Comparison of ENCODE assay signal across 24 cellular contexts in genomic region chr16:2186505-2186904, GRCh38. TPM values are rescaled to one million over a fixed set of nuclear protein-coding genes. Genes with fewer than 3 reads are reported as not detected.
DNase-seq lines count a peak whose midpoint lies in the region; ATAC-seq, FAIRE-seq and TF ChIP-seq lines count a peak whose summit lies in the region.
"Had no signal": no experiment of that assay in that cellular context is flagged by ENCODE, and none has a peak within 500 bp of the region (broad histone marks: within the 10 kb centered on the region; RNA-seq: fewer than 3 reads in every experiment).

No MANE protein-coding gene starts in this region.

- H3K4me3 ChIP-seq in neural progenitor cell = no peak overlapping the region
- H3K4me3 ChIP-seq in pancreas = no peak overlapping the region
- H3K4me3 ChIP-seq: BLaER1, GM12878 had no signal

- ATAC-seq in activated CD8-positive, alpha-beta T cell treated with anti-CD3 and anti-CD28 coated beads, Interleukin-2, amount 10 ng/mL, durations not matched to agents 7 days and 5 days = no peak
- ATAC-seq in activated CD8-positive, alpha-beta T cell treated with anti-CD3 and anti-CD28 coated beads for 36 hours = no peak
- ATAC-seq in stimulated activated memory B cell treated with anti-CD40 and anti-IgM and Interleukin-4, amounts not matched to agents 10 μg/mL and 1 μg/mL and 100 μg/mL, for 72 hours = peak; percentile 13
- ATAC-seq in pancreas = no peak
- ATAC-seq in stimulated activated effector memory CD8-positive, alpha-beta T cell treated with anti-CD3 and anti-CD28 coated beads, Interleukin-12 subunit alpha, Interleukin-12 subunit beta, amount 100 ng/mL, for 72 hours = no peak
- ATAC-seq: CD8-positive, alpha-beta T cell; GM12878 had no signal

- H3K4me1 ChIP-seq in neural progenitor cell (no peaks in the 10 kb centered on the region), pancreas (no peaks in the 10 kb centered on the region)
- H3K4me1 ChIP-seq: Caco-2 had no signal

- no peak for FAIRE-seq in pancreas (lab: Jason Lieb, UNC)
- FAIRE-seq: A204.1, D721Med, GM12878, GM19239 had no signal

- no peak overlapping the region for H3K4me2 ChIP-seq in neural progenitor cell
- H3K4me2 ChIP-seq: BLaER1 had no signal

- no peak for DNase-seq in activated CD8-positive, alpha-beta T cell treated with anti-CD3 and anti-CD28 coated beads, Interleukin-2, amount 10 ng/mL, durations not matched to agents 7 days and 5 days
- DNase-seq in activated CD8-positive, alpha-beta T cell treated with anti-CD3 and anti-CD28 coated beads for 36 hours = no peak
- DNase-seq in neural progenitor cell (ENCODE audit: low spot score) (no peak), pancreas (no peak)
- DNase-seq in stimulated activated effector memory CD8-positive, alpha-beta T cell treated with anti-CD3 and anti-CD28 coated beads, Interleukin-12 subunit alpha, Interleukin-12 subunit beta, amount 100 ng/mL, for 72 hours (ENCODE audit: low spot score in 2 of 2) = no peak
- DNase-seq: Caco-2; CD4-positive, CD25-positive, alpha-beta regulatory T cell; CD8-positive, alpha-beta T cell; DMS 273 treated with DMSO at 0.1 percent for 48 hours; DMS79; EL; GDM1; GOT3; H7; HCEC 1CT had no signal

- no peaks in the 10 kb centered on the region for H3K9me3 Mint-ChIP-seq in activated CD8-positive, alpha-beta T cell treated with anti-CD3 and anti-CD28 coated beads, Interleukin-2, amount 10 ng/mL, durations not matched to agents 7 days and 5 days (ENCODE audit: insufficient read depth)
- H3K9me3 Mint-ChIP-seq in activated CD8-positive, alpha-beta T cell treated with anti-CD3 and anti-CD28 coated beads for 36 hours = no peaks in the 10 kb centered on the region
- H3K9me3 Mint-ChIP-seq in neural progenitor cell = no peaks in the 10 kb centered on the region
- H3K9me3 Mint-ChIP-seq in stimulated activated memory B cell treated with anti-CD40 and anti-IgM and Interleukin-4, amounts not matched to agents 10 μg/mL and 1 μg/mL and 100 μg/mL, for 72 hours = no peaks in the 10 kb centered on the region
- no peaks in the 10 kb centered on the region for H3K9me3 Mint-ChIP-seq in stimulated activated effector memory CD8-positive, alpha-beta T cell treated with anti-CD3 and anti-CD28 coated beads, Interleukin-12 subunit alpha, Interleukin-12 subunit beta, amount 100 ng/mL, for 72 hours
- H3K9me3 Mint-ChIP-seq: CD4-positive, CD25-positive, alpha-beta regulatory T cell; CD8-positive, alpha-beta T cell had no signal

- 92 to 96% methylated on average over 20 of the region's 20 CpGs for WGBS in pancreas, 2 donors

- intact Hi-C loops in activated CD8-positive, alpha-beta T cell treated with anti-CD3 and anti-CD28 coated beads for 36 hours (cut with micrococcal nuclease) = no loop called here
- intact Hi-C loops in pancreas (cut with DNase I) = no loop called here

- no peaks in the 10 kb centered on the region for H3K36me3 Mint-ChIP-seq in activated CD8-positive, alpha-beta T cell treated with anti-CD3 and anti-CD28 coated beads, Interleukin-2, amount 10 ng/mL, durations not matched to agents 7 days and 5 days (ENCODE audit: low read depth)
- no peaks in the 10 kb centered on the region for H3K36me3 Mint-ChIP-seq in activated CD8-positive, alpha-beta T cell treated with anti-CD3 and anti-CD28 coated beads for 36 hours (ENCODE audit: low read depth)
- peaks cover 2% of the 10 kb centered on the region for H3K36me3 Mint-ChIP-seq in neural progenitor cell
- no peaks in the 10 kb centered on the region for H3K36me3 Mint-ChIP-seq in stimulated activated memory B cell treated with anti-CD40 and anti-IgM and Interleukin-4, amounts not matched to agents 10 μg/mL and 1 μg/mL and 100 μg/mL, for 72 hours
- H3K36me3 Mint-ChIP-seq in stimulated activated effector memory CD8-positive, alpha-beta T cell treated with anti-CD3 and anti-CD28 coated beads, Interleukin-12 subunit alpha, Interleukin-12 subunit beta, amount 100 ng/mL, for 72 hours = peaks cover 6% of the 10 kb centered on the region
- H3K36me3 Mint-ChIP-seq: CD4-positive, CD25-positive, alpha-beta regulatory T cell; CD8-positive, alpha-beta T cell had no signal

- H3K9ac ChIP-seq in neural progenitor cell = no peak overlapping the region
- H3K9ac ChIP-seq: BLaER1 had no signal

- no peaks in the 10 kb centered on the region for H3K27me3 ChIP-seq in neural progenitor cell
- H3K27me3 ChIP-seq in pancreas = no peaks in the 10 kb centered on the region
- H3K27me3 ChIP-seq: BLaER1 had no signal

- no peaks in the 10 kb centered on the region for H3K79me2 ChIP-seq in neural progenitor cell (ENCODE audit: low read depth)

- H3K9me3 ChIP-seq in neural progenitor cell (ENCODE audit: low read depth) (no peaks in the 10 kb centered on the region), pancreas (no peaks in the 10 kb centered on the region)
- H3K9me3 ChIP-seq: BLaER1, Caco-2 had no signal

- H2AFZ ChIP-seq in neural progenitor cell (replicated peaks) = no peak overlapping the region

- H3K36me3 ChIP-seq in neural progenitor cell (no peaks in the 10 kb centered on the region), pancreas (no peaks in the 10 kb centered on the region)

- POLR2A ChIA-PET in activated CD8-positive, alpha-beta T cell treated with anti-CD3 and anti-CD28 coated beads, Interleukin-2, amount 10 ng/mL, durations not matched to agents 7 days and 5 days (lab: Charles Lee) = no interaction called here
- POLR2A ChIA-PET in activated CD8-positive, alpha-beta T cell treated with anti-CD3 and anti-CD28 coated beads for 36 hours (lab: Charles Lee) = no interaction called here

- CTCF ChIA-PET in activated CD8-positive, alpha-beta T cell treated with anti-CD3 and anti-CD28 coated beads, Interleukin-2, amount 10 ng/mL, durations not matched to agents 7 days and 5 days (lab: Charles Lee) = no interaction called here
- CTCF ChIA-PET in activated CD8-positive, alpha-beta T cell treated with anti-CD3 and anti-CD28 coated beads for 36 hours (lab: Charles Lee) = interaction anchor here (1.5 kb wide), 1 partner anchor 8 kb away, joined by 4 read pairs; no protein-coding TSS in a partner anchor

- peak overlapping the region; percentile 64 for H3K27ac Mint-ChIP-seq in activated CD8-positive, alpha-beta T cell treated with anti-CD3 and anti-CD28 coated beads, Interleukin-2, amount 10 ng/mL, durations not matched to agents 7 days and 5 days
- no peak overlapping the region for H3K27ac Mint-ChIP-seq in activated CD8-positive, alpha-beta T cell treated with anti-CD3 and anti-CD28 coated beads for 36 hours
- peak overlapping the region; percentile 74 for H3K27ac Mint-ChIP-seq in neural progenitor cell
- H3K27ac Mint-ChIP-seq in stimulated activated memory B cell treated with anti-CD40 and anti-IgM and Interleukin-4, amounts not matched to agents 10 μg/mL and 1 μg/mL and 100 μg/mL, for 72 hours = no peak overlapping the region
- H3K27ac Mint-ChIP-seq in stimulated activated effector memory CD8-positive, alpha-beta T cell treated with anti-CD3 and anti-CD28 coated beads, Interleukin-12 subunit alpha, Interleukin-12 subunit beta, amount 100 ng/mL, for 72 hours = no peak overlapping the region
- H3K27ac Mint-ChIP-seq: CD4-positive, CD25-positive, alpha-beta regulatory T cell; CD8-positive, alpha-beta T cell had no signal

- H3K27ac ChIP-seq in neural progenitor cell = no peak overlapping the region
- no peak overlapping the region for H3K27ac ChIP-seq in pancreas
- H3K27ac ChIP-seq: 22Rv1, BLaER1, C4-2B had no signal

- H3K27me3 Mint-ChIP-seq in activated CD8-positive, alpha-beta T cell treated with anti-CD3 and anti-CD28 coated beads, Interleukin-2, amount 10 ng/mL, durations not matched to agents 7 days and 5 days (ENCODE audit: low read depth) = no peaks in the 10 kb centered on the region
- no peaks in the 10 kb centered on the region for H3K27me3 Mint-ChIP-seq in activated CD8-positive, alpha-beta T cell treated with anti-CD3 and anti-CD28 coated beads for 36 hours
- peaks cover 9% of the 10 kb centered on the region for H3K27me3 Mint-ChIP-seq in neural progenitor cell (ENCODE audit: insufficient read depth, low read depth)
- peaks cover 14% of the 10 kb centered on the region for H3K27me3 Mint-ChIP-seq in stimulated activated memory B cell treated with anti-CD40 and anti-IgM and Interleukin-4, amounts not matched to agents 10 μg/mL and 1 μg/mL and 100 μg/mL, for 72 hours
- H3K27me3 Mint-ChIP-seq: B cell; CD4-positive, CD25-positive, alpha-beta regulatory T cell had no signal

- no peak overlapping the region for H3K4me3 Mint-ChIP-seq in activated CD8-positive, alpha-beta T cell treated with anti-CD3 and anti-CD28 coated beads, Interleukin-2, amount 10 ng/mL, durations not matched to agents 7 days and 5 days
- H3K4me3 Mint-ChIP-seq in activated CD8-positive, alpha-beta T cell treated with anti-CD3 and anti-CD28 coated beads for 36 hours = no peak overlapping the region
- H3K4me3 Mint-ChIP-seq in neural progenitor cell = no peak overlapping the region
- H3K4me3 Mint-ChIP-seq in stimulated activated memory B cell treated with anti-CD40 and anti-IgM and Interleukin-4, amounts not matched to agents 10 μg/mL and 1 μg/mL and 100 μg/mL, for 72 hours = no peak overlapping the region
- no peak overlapping the region for H3K4me3 Mint-ChIP-seq in stimulated activated effector memory CD8-positive, alpha-beta T cell treated with anti-CD3 and anti-CD28 coated beads, Interleukin-12 subunit alpha, Interleukin-12 subunit beta, amount 100 ng/mL, for 72 hours
- H3K4me3 Mint-ChIP-seq: B cell; CD4-positive, CD25-positive, alpha-beta regulatory T cell; CD8-positive, alpha-beta T cell had no signal

- no peak for TF ChIP-seq CTCF in activated CD8-positive, alpha-beta T cell treated with anti-CD3 and anti-CD28 coated beads for 36 hours (IDR thresholded peaks at IDR 0.05)
- TF ChIP-seq CTCF in neural progenitor cell (IDR thresholded peaks at IDR 0.05) = no peak
- TF ChIP-seq CTCF in pancreas (IDR thresholded peaks at IDR 0.05) = no peak

- no peaks in the 10 kb centered on the region for H3F3A ChIP-seq in neural progenitor cell (ENCODE audit: low read depth)

- H3K4me1 Mint-ChIP-seq in activated CD8-positive, alpha-beta T cell treated with anti-CD3 and anti-CD28 coated beads, Interleukin-2, amount 10 ng/mL, durations not matched to agents 7 days and 5 days (ENCODE audit: low read depth) = no peaks in the 10 kb centered on the region
- no peaks in the 10 kb centered on the region for H3K4me1 Mint-ChIP-seq in activated CD8-positive, alpha-beta T cell treated with anti-CD3 and anti-CD28 coated beads for 36 hours (ENCODE audit: low read depth)
- peaks cover 3% of the 10 kb centered on the region for H3K4me1 Mint-ChIP-seq in neural progenitor cell
- H3K4me1 Mint-ChIP-seq in stimulated activated memory B cell treated with anti-CD40 and anti-IgM and Interleukin-4, amounts not matched to agents 10 μg/mL and 1 μg/mL and 100 μg/mL, for 72 hours = peaks cover 18% of the 10 kb centered on the region
- peaks cover 6% of the 10 kb centered on the region for H3K4me1 Mint-ChIP-seq in stimulated activated effector memory CD8-positive, alpha-beta T cell treated with anti-CD3 and anti-CD28 coated beads, Interleukin-12 subunit alpha, Interleukin-12 subunit beta, amount 100 ng/mL, for 72 hours
- H3K4me1 Mint-ChIP-seq: CD4-positive, CD25-positive, alpha-beta regulatory T cell had no signal

- no peaks in the 10 kb centered on the region for H4K20me1 ChIP-seq in neural progenitor cell (ENCODE audit: low read depth)

RNA-seq across cellular contexts. Expression of gene CASKIN1, which starts 9.9 kb away (rescaled TPM):
- under 1 TPM; 0.05 to 0.63 TPM for total RNA-seq in activated CD8-positive, alpha-beta T cell treated with anti-CD3 and anti-CD28 coated beads, Interleukin-2, amount 10 ng/mL, durations not matched to agents 7 days and 5 days
- total RNA-seq in activated CD8-positive, alpha-beta T cell treated with anti-CD3 and anti-CD28 coated beads for 36 hours = 1 to 10 TPM; 4.4 to 7.2 TPM
- total RNA-seq in neural progenitor cell (ENCODE audit: low replicate concordance) (1.6 and 9.0 TPM in 2 replicates), pancreas (1 to 10 TPM in 2 of 6 donors, under 1 TPM in 4; 0.61 to 1.7 (median 0.81) TPM)
- polyA plus RNA-seq in pancreas = 1 to 10 TPM; 1.5 to 2.1 TPM
- total RNA-seq: B cell; CD4-positive, CD25-positive, alpha-beta regulatory T cell had no signal
- polyA plus RNA-seq: CD4-positive, CD25-positive, alpha-beta regulatory T cell had no signal

RNA-seq across cellular contexts. Expression of gene MLST8, which starts 18.7 kb away (rescaled TPM):
- 10 to 100 TPM; 34.5 to 37.8 TPM for total RNA-seq in activated CD8-positive, alpha-beta T cell treated with anti-CD3 and anti-CD28 coated beads, Interleukin-2, amount 10 ng/mL, durations not matched to agents 7 days and 5 days
- 10 to 100 TPM; 70.0 to 70.7 TPM for total RNA-seq in activated CD8-positive, alpha-beta T cell treated with anti-CD3 and anti-CD28 coated beads for 36 hours
- total RNA-seq in neural progenitor cell (ENCODE audit: low replicate concordance) (24.9 and 89.0 TPM in 2 replicates), pancreas (10 to 100 TPM; 16.6 to 27.0 (median 19.1) TPM)
- 10 to 100 TPM; 59.3 to 62.8 TPM for polyA plus RNA-seq in pancreas

RNA-seq across cellular contexts. Expression of gene BRICD5, which starts 24.2 kb away (rescaled TPM):
- 10 to 100 TPM; 14.8 to 15.0 TPM for total RNA-seq in activated CD8-positive, alpha-beta T cell treated with anti-CD3 and anti-CD28 coated beads, Interleukin-2, amount 10 ng/mL, durations not matched to agents 7 days and 5 days
- 1 to 10 TPM; 6.6 to 6.9 TPM for total RNA-seq in activated CD8-positive, alpha-beta T cell treated with anti-CD3 and anti-CD28 coated beads for 36 hours
- 5.2 and 14.5 TPM in 2 replicates for total RNA-seq in neural progenitor cell (ENCODE audit: low replicate concordance)
- total RNA-seq in pancreas = 1 to 10 TPM; 1.0 to 2.4 (median 2.0) TPM
- 10 to 100 TPM in 1 of 2 donors, 1 to 10 TPM in 1; 8.9 to 24.5 TPM for polyA plus RNA-seq in pancreas

RNA-seq across cellular contexts. Expression of gene PGP, which starts 28.1 kb away (rescaled TPM):
- 10 to 100 TPM; 28.5 to 29.0 TPM for total RNA-seq in activated CD8-positive, alpha-beta T cell treated with anti-CD3 and anti-CD28 coated beads, Interleukin-2, amount 10 ng/mL, durations not matched to agents 7 days and 5 days
- total RNA-seq in activated CD8-positive, alpha-beta T cell treated with anti-CD3 and anti-CD28 coated beads for 36 hours = 10 to 100 TPM; 19.8 to 20.1 TPM
- 13.3 and 42.9 TPM in 2 replicates for total RNA-seq in neural progenitor cell (ENCODE audit: low replicate concordance)
- total RNA-seq in pancreas = 1 to 10 TPM; 2.9 to 5.8 (median 3.7) TPM
- 10 to 100 TPM in 1 of 2 donors, 1 to 10 TPM in 1; 8.9 to 10.2 TPM for polyA plus RNA-seq in pancreas

RNA-seq across cellular contexts. Expression of gene TRAF7, which starts 30.9 kb away (rescaled TPM):
- total RNA-seq in activated CD8-positive, alpha-beta T cell treated with anti-CD3 and anti-CD28 coated beads, Interleukin-2, amount 10 ng/mL, durations not matched to agents 7 days and 5 days = 10 to 100 TPM; 56.8 to 59.5 TPM
- 10 to 100 TPM; 74.8 to 80.2 TPM for total RNA-seq in activated CD8-positive, alpha-beta T cell treated with anti-CD3 and anti-CD28 coated beads for 36 hours
- total RNA-seq in neural progenitor cell (ENCODE audit: low replicate concordance) = 24.1 and 63.6 TPM in 2 replicates
- 10 to 100 TPM; 25.3 to 45.1 (median 40.8) TPM for total RNA-seq in pancreas
- 10 to 100 TPM; 24.5 to 30.1 TPM for polyA plus RNA-seq in pancreas

Comparison
In these comparisons a context has a peak if more than half of its experiments do, and no peak if none do; other contexts are left out.
1. H3K27ac Mint-ChIP-seq: peak in activated CD8-positive, alpha-beta T cell treated with anti-CD3 and anti-CD28 coated beads, Interleukin-2, amount 10 ng/mL, durations not matched to agents 7 days and 5 days (single experiment) and neural progenitor cell (single experiment); none in activated CD8-positive, alpha-beta T cell treated with anti-CD3 and anti-CD28 coated beads for 36 hours (single experiment), stimulated activated memory B cell treated with anti-CD40 and anti-IgM and Interleukin-4, amounts not matched to agents 10 μg/mL and 1 μg/mL and 100 μg/mL, for 72 hours (single experiment) and stimulated activated effector memory CD8-positive, alpha-beta T cell treated with anti-CD3 and anti-CD28 coated beads, Interleukin-12 subunit alpha, Interleukin-12 subunit beta, amount 100 ng/mL, for 72 hours (single experiment).